ENCODE assay signal across 13 cellular contexts in the genomic region with DNA sequence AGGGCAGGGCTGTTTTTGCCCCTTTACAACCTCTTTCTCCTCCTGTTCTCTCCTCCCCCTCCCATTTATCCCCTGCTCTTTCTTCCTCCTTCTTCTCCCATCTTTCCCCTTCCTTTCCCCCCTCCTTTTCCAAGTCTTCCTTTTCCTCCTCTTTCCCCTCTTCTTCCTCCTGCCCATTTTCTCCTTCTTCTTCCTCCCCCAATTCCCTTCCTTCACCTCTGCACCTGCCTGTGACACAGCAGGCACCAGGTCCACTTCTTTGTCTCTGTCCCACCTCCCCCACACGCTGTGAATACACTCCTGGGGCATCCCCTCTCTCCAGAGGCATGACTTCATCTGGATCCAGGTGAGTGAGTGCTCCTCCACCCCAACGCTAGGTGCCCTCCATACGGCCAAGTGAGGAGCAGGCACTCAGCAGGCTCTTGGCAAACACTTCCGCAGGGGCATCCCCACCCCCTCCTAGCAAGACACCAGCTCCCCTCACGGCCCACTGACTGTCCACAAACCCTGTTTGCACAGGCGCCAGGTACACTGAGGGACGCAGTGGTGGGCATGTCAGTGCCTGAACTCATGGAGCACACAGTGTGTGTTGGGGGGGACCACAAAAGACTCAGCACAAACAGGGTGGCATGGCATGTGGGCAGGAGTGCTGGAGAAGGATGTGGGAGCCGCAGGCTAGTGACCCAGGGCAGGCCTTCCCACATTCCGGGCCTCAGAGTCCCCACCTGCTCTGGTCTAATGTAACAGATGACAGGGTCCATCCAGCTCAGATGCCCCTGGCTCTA. TPM values are rescaled to one million over a fixed set of nuclear protein-coding genes. Genes with fewer than 3 reads are reported as not detected.
DNase-seq lines count a peak whose midpoint lies in the region; ATAC-seq and TF ChIP-seq lines count a peak whose summit lies in the region.
"Had no signal": no experiment of that assay in that cellular context is flagged by ENCODE, and none has a peak within 500 bp of the region (broad histone marks: within the 10 kb centered on the region; RNA-seq: fewer than 3 reads in every experiment).

No MANE protein-coding gene starts in this region.

- H3K4me2 ChIP-seq in BLaER1 (peak overlapping the region; percentile 73; the same call in 1 of the 2 replicates), H9 (ENCODE audit: insufficient read depth, insufficient read length, low read length) (peak overlapping the region; percentile 10)

- H3K4me1 Mint-ChIP-seq in H9 (peaks cover 25 to 32% of the 10 kb centered on the region in 2 experiments), memory B cell (peaks cover 35% of the 10 kb centered on the region)
- peaks cover 9% of the 10 kb centered on the region for H3K4me1 Mint-ChIP-seq in activated naive CD8-positive, alpha-beta T cell (ENCODE audit: low read depth)

- no peak overlapping the region for H3K23ac ChIP-seq in H9 (ENCODE audit: insufficient read length, low read depth, low read length)

- H3K27me3 Mint-ChIP-seq in H9 (ENCODE audit: low read depth) (peaks cover 30% of the 10 kb centered on the region), memory B cell (no peaks in the 10 kb centered on the region)
- no peaks in the 10 kb centered on the region for H3K27me3 Mint-ChIP-seq in activated naive CD8-positive, alpha-beta T cell

- H3K79me1 ChIP-seq in H9 (ENCODE audit: insufficient read depth, low read depth, low read length, poor library complexity, severe bottlenecking), result no peaks in the 10 kb centered on the region

- no peaks in the 10 kb centered on the region for H3K27me3 ChIP-seq in BLaER1
- no peaks in the 10 kb centered on the region for H3K27me3 ChIP-seq in H9 (ENCODE audit: insufficient read depth, low read length)

- H3K27ac Mint-ChIP-seq in H9 (no peak overlapping the region), memory B cell (peak overlapping the region; percentile 77)
- H3K27ac Mint-ChIP-seq in activated naive CD8-positive, alpha-beta T cell, result no peak overlapping the region

- peaks cover 53% of the 10 kb centered on the region for H3K4me1 ChIP-seq in BLaER1
- peaks cover 2% of the 10 kb centered on the region; the same call in 1 of the 2 replicates for H3K4me1 ChIP-seq in H9 (ENCODE audit: insufficient read depth, low read length)

- ATAC-seq in memory B cell (ENCODE audit: low read depth) (no peak), HG03521 (IDR thresholded peaks at IDR 0.05; ENCODE audit: unreplicated experiment) (no peak)

- no CpG with 5 or more reads among the region's 9 CpGs for WGBS in H9 (ENCODE audit: extremely low coverage, insufficient read length, low lambda C conversion rate)

- no peak overlapping the region for H2BK15ac ChIP-seq in H9 (ENCODE audit: low read depth, low read length)

- no peaks in the 10 kb centered on the region for H3K9me3 ChIP-seq in BLaER1
- no peaks in the 10 kb centered on the region for H3K9me3 ChIP-seq in H9 (ENCODE audit: control insufficient read depth, low read depth, low read length)
- H3K9me3 ChIP-seq: HAP-1 had no signal

- H3K36me3 Mint-ChIP-seq in H9 (ENCODE audit: insufficient read depth in 1 of 3, low read depth in 3 of 3) (peaks cover 0 to 9% (median 4%) of the 10 kb centered on the region in 3 experiments; a peak in 5 of 7 replicates), memory B cell (no peaks in the 10 kb centered on the region)
- no peaks in the 10 kb centered on the region for H3K36me3 Mint-ChIP-seq in activated naive CD8-positive, alpha-beta T cell

- no peak for DNase-seq in H9
- DNase-seq in memory B cell (ENCODE audit: low spot score in 2 of 2), result no peak
- DNase-seq in NCI-H526 (lab: John Stamatoyannopoulos, UW), result no peak
- no peak for DNase-seq in NAMALWA (ENCODE audit: low spot score)
- no peak for DNase-seq in NCI-H1048 (lab: John Stamatoyannopoulos, UW)
- DNase-seq: hypothalamus, NCI-H187, occipital lobe had no signal

- H3K4me3 Mint-ChIP-seq in H9, result peak overlapping the region; percentile 62 to 82
- H3K4me3 Mint-ChIP-seq in activated naive CD8-positive, alpha-beta T cell, result peak overlapping the region; percentile 62
- H3K4me3 Mint-ChIP-seq in memory B cell, result peak overlapping the region; percentile 87

- peak overlapping the region; percentile 82 for H3K14ac ChIP-seq in H9 (ENCODE audit: insufficient read depth, low read length)

- H3K18ac ChIP-seq in H9 (ENCODE audit: insufficient read length, low read depth, low read length), result peak overlapping the region; percentile 68

- H3K9me3 Mint-ChIP-seq in H9 (no peaks in the 10 kb centered on the region), memory B cell (no peaks in the 10 kb centered on the region)
- H3K9me3 Mint-ChIP-seq in activated naive CD8-positive, alpha-beta T cell (ENCODE audit: low read depth), result no peaks in the 10 kb centered on the region

- H3T11ph ChIP-seq in H9 (ENCODE audit: low read length), result no peak overlapping the region

- peaks cover 24% of the 10 kb centered on the region for H4K20me1 ChIP-seq in BLaER1
- H4K20me1 ChIP-seq in H9 (ENCODE audit: control insufficient read depth, insufficient read depth, insufficient read length), result no peaks in the 10 kb centered on the region

- H3K4me3 ChIP-seq in BLaER1, result no peak overlapping the region
- H3K4me3 ChIP-seq: SK-N-MC had no signal

- H3K9ac ChIP-seq in BLaER1 (no peak overlapping the region), H9 (ENCODE audit: extremely low read depth, insufficient read length, low read length) (no peak overlapping the region)

- H4K91ac ChIP-seq in H9 (ENCODE audit: insufficient read length, low read depth, low read length), result no peak overlapping the region

- peaks cover 14% of the 10 kb centered on the region; the same call in 1 of the 2 replicates for H3K36me3 ChIP-seq in BLaER1

- no peak overlapping the region for H2BK120ac ChIP-seq in H9 (ENCODE audit: low read depth, low read length, poor library complexity, severe bottlenecking)

- H3K27ac ChIP-seq in BLaER1 (no peak overlapping the region), H9 (ENCODE audit: insufficient read length, low read depth, low read length) (no peak overlapping the region)
- H3K27ac ChIP-seq: SK-N-MC had no signal

- no peak overlapping the region for H2BK20ac ChIP-seq in H9 (ENCODE audit: low read depth, low read length, poor library complexity, severe bottlenecking)

- TF ChIP-seq CTCF in H9 (conservative IDR thresholded peaks at IDR 0.05), result no peak

- H3K23me2 ChIP-seq in H9 (ENCODE audit: insufficient read length, low read depth, low read length, poor library complexity, severe bottlenecking), result peaks cover 3% of the 10 kb centered on the region

- no peak overlapping the region for H3K56ac ChIP-seq in H9 (ENCODE audit: insufficient read length, low read depth, low read length)

- H2BK5ac ChIP-seq in H9 (ENCODE audit: insufficient read length, low read length), result no peak overlapping the region

- H3K79me2 ChIP-seq in H9 (ENCODE audit: insufficient read depth, low read length), result no peaks in the 10 kb centered on the region

- no peak overlapping the region for H4K5ac ChIP-seq in H9 (ENCODE audit: insufficient read length, low read depth, low read length)

- H3K4ac ChIP-seq in H9 (ENCODE audit: low read depth, low read length), result no peak overlapping the region

- no peak overlapping the region for H2AFZ ChIP-seq in H9 (ENCODE audit: low read length)

- H4K8ac ChIP-seq in H9 (replicated peaks; ENCODE audit: insufficient read length, low read depth, low read length), result no peak overlapping the region

- H2AK5ac ChIP-seq in H9 (ENCODE audit: insufficient read length, low read length), result no peak overlapping the region

- no peak overlapping the region for H2BK12ac ChIP-seq in H9 (ENCODE audit: insufficient read length, low read depth, low read length)

RNA-seq across cellular contexts. Expression of gene TLDC2, which starts 10.7 kb away (rescaled TPM):
- total RNA-seq in H9 (2021), result 0.11 TPM in 1 of 2 replicates, not detected in the other
